In genomic region chr6:16697437-16698162, GRCh38 we compare ENCODE assay signal across 12 cellular contexts.
DNase-seq lines count a peak whose midpoint lies in the region; ATAC-seq, FAIRE-seq and TF ChIP-seq lines count a peak whose summit lies in the region.
"Had no signal": no experiment of that assay in that cellular context is flagged by ENCODE, and none has a peak within 500 bp of the region (broad histone marks: within the 10 kb centered on the region; RNA-seq: fewer than 3 reads in every experiment).

No MANE protein-coding gene starts in this region.

- DNase-seq in AG10803 (ENCODE audit: low read depth) (peak; percentile 39), H54 (ENCODE audit: insufficient read length, low spot score) (no peak), SHP77 (lab: John Stamatoyannopoulos, UW) (no peak), GM10266 (ENCODE audit: extremely low spot score) (no peak)
- no peak for DNase-seq in naive thymus-derived CD8-positive, alpha-beta T cell
- DNase-seq: activated CD8-positive, alpha-beta memory T cell treated with anti-CD3 and anti-CD28 coated beads, Interleukin-2, amount 50 U/mL, for 4 hours; occipital lobe; stimulated activated CD4-positive, alpha-beta T cell treated with anti-CD3 and anti-CD28 coated beads, Interleukin-4, amount 100 ng/mL, for 1 hour; testis had no signal

- POLR2A ChIA-PET in naive thymus-derived CD8-positive, alpha-beta T cell (lab: Charles Lee) = no interaction called here

- peak overlapping the region; percentile 97 for H3K27ac Mint-ChIP-seq in activated naive CD8-positive, alpha-beta T cell
- H3K27ac Mint-ChIP-seq in naive thymus-derived CD8-positive, alpha-beta T cell = peak overlapping the region in 7 of 10 donors; percentile 9 to 85 (median 27)

- peak; percentile 20 for FAIRE-seq in H54 (lab: Jason Lieb, UNC)

- no peak for TF ChIP-seq POLR2A in H54 (IDR thresholded peaks at IDR 0.05; ENCODE audit: low read depth, low read length)

- no peaks in the 10 kb centered on the region for H3K27me3 Mint-ChIP-seq in activated naive CD8-positive, alpha-beta T cell
- no peaks in the 10 kb centered on the region for H3K27me3 Mint-ChIP-seq in naive thymus-derived CD8-positive, alpha-beta T cell

- peaks cover 79% of the 10 kb centered on the region for H3K4me1 Mint-ChIP-seq in activated naive CD8-positive, alpha-beta T cell (ENCODE audit: low read depth)
- H3K4me1 Mint-ChIP-seq in naive thymus-derived CD8-positive, alpha-beta T cell = peaks cover 26 to 76% (median 43%) of the 10 kb centered on the region in 4 donors

- no peak for TF ChIP-seq CTCF in AG10803 (conservative IDR thresholded peaks at IDR 0.05; ENCODE audit: low read length)
- TF ChIP-seq CTCF in GM10266 (IDR thresholded peaks at IDR 0.05; ENCODE audit: control insufficient read depth, insufficient read depth, low read depth, missing control alignments) = no peak

- H3K4me3 ChIP-seq in AG10803 (ENCODE audit: low read length) = no peak overlapping the region
- H3K4me3 ChIP-seq: testis had no signal

- H3K9me3 Mint-ChIP-seq in activated naive CD8-positive, alpha-beta T cell (ENCODE audit: low read depth) = no peaks in the 10 kb centered on the region
- peaks cover 0 to 3% (median 0%) of the 10 kb centered on the region in 9 donors for H3K9me3 Mint-ChIP-seq in naive thymus-derived CD8-positive, alpha-beta T cell

- no peak for ATAC-seq in naive thymus-derived CD8-positive, alpha-beta T cell
- ATAC-seq in HG03280 (IDR thresholded peaks at IDR 0.05; ENCODE audit: unreplicated experiment) = no peak
- ATAC-seq in GM18498 (IDR thresholded peaks at IDR 0.05; ENCODE audit: unreplicated experiment) = no peak

- H3K4me3 Mint-ChIP-seq in activated naive CD8-positive, alpha-beta T cell = peak overlapping the region; percentile 86
- H3K4me3 Mint-ChIP-seq in naive thymus-derived CD8-positive, alpha-beta T cell = peak overlapping the region in 5 of 10 donors; percentile 22 to 46 (median 37)

- peaks cover 14% of the 10 kb centered on the region for H3K36me3 Mint-ChIP-seq in activated naive CD8-positive, alpha-beta T cell
- H3K36me3 Mint-ChIP-seq in naive thymus-derived CD8-positive, alpha-beta T cell = peaks cover 0 to 2% (median 0%) of the 10 kb centered on the region in 3 donors
